Comparison of ENCODE assay signal across 23 cellular contexts in the genomic region with DNA sequence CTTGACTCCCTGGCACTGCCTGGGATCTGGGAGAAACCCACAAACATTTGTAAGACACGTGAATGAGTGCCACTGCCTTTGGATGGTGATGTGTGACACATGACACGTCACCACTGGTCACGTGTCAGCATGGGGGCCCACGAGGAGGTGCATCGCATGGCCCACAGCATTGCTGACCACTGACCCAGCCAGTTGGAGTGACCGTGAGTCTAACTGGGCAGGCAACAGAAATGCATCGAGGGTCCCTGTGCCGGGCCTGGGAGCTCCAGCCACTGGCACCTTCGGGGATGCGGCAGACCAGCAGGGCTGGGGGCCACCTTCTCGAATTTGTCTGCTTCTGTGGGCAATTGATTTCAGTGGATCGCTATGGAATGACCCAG.
DNase-seq lines count a peak whose midpoint lies in the region; ATAC-seq, FAIRE-seq and TF ChIP-seq lines count a peak whose summit lies in the region.
"Had no signal": no experiment of that assay in that cellular context is flagged by ENCODE, and none has a peak within 500 bp of the region (broad histone marks: within the 10 kb centered on the region; RNA-seq: fewer than 3 reads in every experiment).

No MANE protein-coding gene starts in this region.

- H3K4me1 ChIP-seq in kidney (ENCODE audit: control insufficient read depth in 1 of 2, insufficient read depth in 1 of 2, low read depth in 1 of 2, low read length in 2 of 2) (peaks cover 0 to 2% of the 10 kb centered on the region in 2 donors), spleen (no peaks in the 10 kb centered on the region)
- H3K4me1 ChIP-seq: BE2C had no signal

- H3K4me1 Mint-ChIP-seq in CD14-positive monocyte: peaks cover 13% of the 10 kb centered on the region
- peaks cover 6% of the 10 kb centered on the region for H3K4me1 Mint-ChIP-seq in CD4-positive, alpha-beta T cell (ENCODE audit: low read depth)

- H3K27ac Mint-ChIP-seq in CD14-positive monocyte: peak overlapping the region in 1 of 7 donors; percentile 15
- no peak overlapping the region for H3K27ac Mint-ChIP-seq in CD4-positive, alpha-beta T cell
- H3K27ac Mint-ChIP-seq: CD4-positive, CD25-positive, alpha-beta regulatory T cell had no signal

- FAIRE-seq in kidney (lab: Jason Lieb, UNC): no peak
- FAIRE-seq: D721Med had no signal

- TF ChIP-seq CTCF in CD14-positive monocyte (IDR thresholded peaks at IDR 0.05): no peak
- TF ChIP-seq CTCF in kidney (IDR thresholded peaks at IDR 0.05; ENCODE audit: borderline replicate concordance, extremely low read depth, insufficient read depth): no peak
- no peak for TF ChIP-seq CTCF in spleen (IDR thresholded peaks at IDR 0.05 in 8 of 11, conservative IDR thresholded peaks at IDR 0.05 in 3 of 11)
- no peak for TF ChIP-seq CTCF in CD4-positive, alpha-beta T cell (IDR thresholded peaks at IDR 0.05)

- H3K27ac ChIP-seq in kidney (ENCODE audit: low read depth in 2 of 2, low read length in 2 of 2): no peak overlapping the region
- H3K27ac ChIP-seq in spleen: no peak overlapping the region
- no peak overlapping the region for H3K27ac ChIP-seq in CD4-positive, alpha-beta T cell (ENCODE audit: low read depth, low read length)
- H3K27ac ChIP-seq: GM23248, KMS-11, PC-9, SK-N-MC had no signal

- H3K4me3 ChIP-seq in kidney (ENCODE audit: low read length in 2 of 2) (no peak overlapping the region), spleen (no peak overlapping the region)
- H3K4me3 ChIP-seq: GM23248, PC-9, SK-N-MC had no signal

- no peak overlapping the region for H3K4me3 Mint-ChIP-seq in CD14-positive monocyte
- H3K4me3 Mint-ChIP-seq in CD4-positive, alpha-beta T cell: no peak overlapping the region
- H3K4me3 Mint-ChIP-seq: CD4-positive, CD25-positive, alpha-beta regulatory T cell had no signal

- H3K9ac ChIP-seq in kidney (ENCODE audit: low read length in 2 of 2): no peak overlapping the region
- H3K9ac ChIP-seq: GM23248, KMS-11 had no signal

- no peak for TF ChIP-seq POLR2A in spleen (IDR thresholded peaks at IDR 0.05)

- H3K36me3 Mint-ChIP-seq in CD14-positive monocyte: no peaks in the 10 kb centered on the region
- no peaks in the 10 kb centered on the region for H3K36me3 Mint-ChIP-seq in CD4-positive, alpha-beta T cell (ENCODE audit: low read depth)
- H3K36me3 Mint-ChIP-seq: CD4-positive, CD25-positive, alpha-beta regulatory T cell had no signal

- 81 to 89% (median 83%) methylated on average over 11 to 12 of the region's 12 CpGs for WGBS in spleen, 5 donors

- H3K27me3 Mint-ChIP-seq in CD14-positive monocyte (ENCODE audit: low read depth in 3 of 3): peaks cover 9 to 15% (median 15%) of the 10 kb centered on the region in 3 donors
- no peaks in the 10 kb centered on the region for H3K27me3 Mint-ChIP-seq in CD4-positive, alpha-beta T cell

- ATAC-seq in CD4-positive, alpha-beta T cell (ENCODE audit: poor library complexity): no peak

- H3K27me3 ChIP-seq in spleen (replicated peaks in 1 of 7): peaks cover 0 to 24% (median 0%) of the 10 kb centered on the region in 7 donors
- no peaks in the 10 kb centered on the region for H3K27me3 ChIP-seq in CD4-positive, alpha-beta T cell (ENCODE audit: control insufficient read depth, insufficient read depth, low read length)
- H3K27me3 ChIP-seq: BE2C had no signal

- H3K9me3 Mint-ChIP-seq in CD14-positive monocyte: peaks cover 0 to 4% (median 0%) of the 10 kb centered on the region in 7 donors
- no peaks in the 10 kb centered on the region for H3K9me3 Mint-ChIP-seq in CD4-positive, alpha-beta T cell

- DNase-seq in CD14-positive monocyte (ENCODE audit: low spot score) (peak; percentile 33), RPMI7951 (ENCODE audit: low read depth) (peak; percentile 15), kidney (peak; percentile 60), spleen (peak; percentile 55), foreskin melanocyte (no peak), NCI-H510A treated with DMSO at 0.1 percent for 48 hours (lab: John Stamatoyannopoulos, UW) (no peak)
- DNase-seq in CD4-positive, alpha-beta T cell: no peak
- DNase-seq: BE2C; CD4-positive, CD25-positive, alpha-beta regulatory T cell; IMR-90; NCI-H1048; NCI-H1417; NCI-H1694; NCI-H2029 treated with DMSO at 0.1 percent for 48 hours; NCI-H446 treated with DMSO at 0.1 percent for 48 hours; NCI-H526 treated with DMSO at 0.1 percent for 48 hours; PC-9; RPMI8226; SHP77 treated with DMSO at 0.1 percent for 48 hours had no signal

- POLR2A ChIA-PET in CD4-positive, alpha-beta T cell (lab: Charles Lee): no interaction called here

- H3K9me3 ChIP-seq in kidney (ENCODE audit: control insufficient read depth in 1 of 2, low read length in 2 of 2) (no peaks in the 10 kb centered on the region), spleen (no peaks in the 10 kb centered on the region)
- H3K9me3 ChIP-seq in CD4-positive, alpha-beta T cell (ENCODE audit: control insufficient read depth, low read length): no peaks in the 10 kb centered on the region
- H3K9me3 ChIP-seq: BE2C had no signal

- intact Hi-C loops in CD14-positive monocyte (cut with micrococcal nuclease): no loop called here
- intact Hi-C loops in kidney (cut with DNase I): no loop called here
- intact Hi-C loops in spleen (cut with DNase I; ENCODE audit: low total_unique reads): no loop called here
- intact Hi-C loops in CD4-positive, alpha-beta T cell (cut with DNase I, micrococcal nuclease): no loop called here

- CTCF ChIA-PET in CD4-positive, alpha-beta T cell (lab: Charles Lee): no interaction called here

- H3K36me3 ChIP-seq in kidney (ENCODE audit: control insufficient read depth in 1 of 2, insufficient read depth in 2 of 2, low read length in 2 of 2): no peaks in the 10 kb centered on the region
- no peaks in the 10 kb centered on the region for H3K36me3 ChIP-seq in spleen
- H3K36me3 ChIP-seq: BE2C had no signal

Comparison
In these comparisons a context has a peak if more than half of its experiments do, and no peak if none do; other contexts are left out.
1. DNase-seq: peak in CD14-positive monocyte (single experiment), RPMI7951 (single experiment), kidney (single experiment) and spleen (single experiment); none in foreskin melanocyte (single experiment), CD4-positive, alpha-beta T cell (0 of 10) and NCI-H510A treated with DMSO at 0.1 percent for 48 hours (single experiment).